9 cellular contexts compared by ENCODE assay signal in the genomic region with DNA sequence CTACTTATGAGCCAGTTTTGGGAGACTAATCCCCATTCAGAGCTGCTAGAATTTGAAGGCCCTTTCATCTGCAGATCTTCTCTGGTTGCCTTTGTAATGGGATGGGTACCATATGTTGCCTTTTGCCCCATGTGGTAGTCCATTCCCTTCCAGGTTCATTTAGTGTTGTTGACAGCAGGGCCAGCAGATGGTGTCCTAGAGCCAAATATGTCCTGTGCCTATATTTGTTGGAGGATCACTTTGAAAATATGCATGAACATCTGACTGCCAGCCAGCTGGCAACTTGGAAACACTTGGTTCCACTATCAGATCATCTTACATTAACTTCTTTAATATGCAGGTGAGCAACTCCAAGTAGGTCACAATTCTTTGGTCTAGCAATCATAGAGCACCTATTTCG. TPM values are rescaled to one million over a fixed set of nuclear protein-coding genes. Genes with fewer than 3 reads are reported as not detected.
DNase-seq lines count a peak whose midpoint lies in the region; ATAC-seq, FAIRE-seq and TF ChIP-seq lines count a peak whose summit lies in the region.
"Had no signal": no experiment of that assay in that cellular context is flagged by ENCODE, and none has a peak within 500 bp of the region (broad histone marks: within the 10 kb centered on the region; RNA-seq: fewer than 3 reads in every experiment).

No MANE protein-coding gene starts in this region.

- no peak overlapping the region for H2BK120ac ChIP-seq in IMR-90 (ENCODE audit: low read depth, low read length)

- no peak overlapping the region for H2AK9ac ChIP-seq in IMR-90 (replicated peaks; ENCODE audit: low read depth, low read length, poor library complexity)

- H3K36me3 ChIP-seq in IMR-90 (ENCODE audit: control insufficient read depth, insufficient read depth, low read length) (no peaks in the 10 kb centered on the region), PC-9 (ENCODE audit: low read depth) (no peaks in the 10 kb centered on the region)

- CTCF ChIA-PET in IMR-90 (lab: Yijun Ruan, JAX) (interaction anchor here (0.6 to 1.7 kb wide), 12 partner anchors 29 to 683 kb away, joined by 3 to 9 read pairs (median 3); partner anchors contain the start of gene BMP3), PC-9 (lab: Charles Lee) (interaction anchor here (0.7 to 1.0 kb wide), 2 partner anchors 674 to 692 kb away, joined by 3 to 5 read pairs; no protein-coding TSS in a partner anchor)

- peak; percentile 51 for FAIRE-seq in D721Med (lab: Jason Lieb, UNC)

- TF ChIP-seq CTCF in D721Med (IDR thresholded peaks at IDR 0.05; ENCODE audit: insufficient read depth, missing control alignments) (peak; percentile 74), IMR-90 (conservative IDR thresholded peaks at IDR 0.05; ENCODE audit: low read depth, low read length) (peak; percentile 91), PC-9 (conservative IDR thresholded peaks at IDR 0.05) (peak; percentile 72), retinal pigment epithelial cell (conservative IDR thresholded peaks at IDR 0.05; ENCODE audit: low read depth, low read length) (peak; percentile 79)

- H3K4ac ChIP-seq in IMR-90 (ENCODE audit: low read depth, low read length) = no peak overlapping the region

- H3K18ac ChIP-seq in IMR-90 (ENCODE audit: low read depth, low read length) = no peak overlapping the region

- peak; percentile 68 for ATAC-seq in GM19455 (IDR thresholded peaks at IDR 0.05; ENCODE audit: unreplicated experiment)
- ATAC-seq in IMR-90 (ENCODE audit: low read depth) = peak; percentile 94
- peak; percentile 47 for ATAC-seq in activated T-helper 17 cell treated with anti-CD3 and anti-CD28 coated beads, Interleukin-2, amount 50 U/mL, for 72 hours (replicated peaks)

- peak; percentile 92 for TF ChIP-seq RAD21 in IMR-90 (IDR thresholded peaks at IDR 0.05; ENCODE audit: low read length)

- no peak for TF ChIP-seq POLR2A in IMR-90 (IDR thresholded peaks at IDR 0.05; ENCODE audit: low read depth, low read length)

- H2BK20ac ChIP-seq in IMR-90 (ENCODE audit: low read depth, low read length) = no peak overlapping the region

- H3K79me1 ChIP-seq in IMR-90 (ENCODE audit: low read depth in 1 of 2, low read length in 2 of 2) = no peaks in the 10 kb centered on the region

- DNase-seq in D721Med (ENCODE audit: insufficient read length, low spot score) (no peak), IMR-90 (peak; percentile 76), PC-9 (peak; percentile 57 to 60), globus pallidus (ENCODE audit: low spot score) (peak; percentile 5), retinal pigment epithelial cell (ENCODE audit: low read depth) (no peak), hippocampal formation (lab: John Stamatoyannopoulos, UW) (no peak)

- no peaks in the 10 kb centered on the region for H3F3A ChIP-seq in PC-9 (ENCODE audit: insufficient read depth, low read depth)

- no peaks in the 10 kb centered on the region for H3K27me3 Mint-ChIP-seq in activated T-helper 17 cell treated with anti-CD3 and anti-CD28 coated beads, Interleukin-2, amount 50 U/mL, for 72 hours

- POLR2A ChIA-PET in IMR-90 (lab: Charles Lee; ENCODE audit: unreplicated experiment) (no interaction called here), PC-9 (lab: Charles Lee; ENCODE audit: unreplicated experiment) (no interaction called here)

- H3K27ac ChIP-seq in IMR-90 (ENCODE audit: insufficient read depth, low read length) (no peak overlapping the region), PC-9 (no peak overlapping the region)

- no peak overlapping the region for H3K23ac ChIP-seq in IMR-90 (ENCODE audit: low read depth, low read length)

- H3K4me1 ChIP-seq in IMR-90 (ENCODE audit: control insufficient read depth, insufficient read depth, low read length) (0 out of 2 replicates have a peak, but pooled peaks cover under 1% of the 10 kb centered on the region), PC-9 (replicated peaks; ENCODE audit: insufficient read depth) (no peaks in the 10 kb centered on the region)

- WGBS in IMR-90 (ENCODE audit: extremely low coverage in 2 of 2, insufficient read length in 1 of 2), 2 experiments = no CpG with 5 or more reads among the region's 1 CpG

- H3K27me3 ChIP-seq in IMR-90 (ENCODE audit: control insufficient read depth, insufficient read depth, low read length) = no peaks in the 10 kb centered on the region
- no peaks in the 10 kb centered on the region for H3K27me3 ChIP-seq in PC-9 (ENCODE audit: insufficient read depth, low read depth)

- no peak overlapping the region for H3K4me3 ChIP-seq in IMR-90 (ENCODE audit: insufficient read depth, low read depth, low read length)
- H3K4me3 ChIP-seq in PC-9 = no peak overlapping the region
- H3K4me3 ChIP-seq in retinal pigment epithelial cell (ENCODE audit: low read length) = no peak overlapping the region

- H2BK5ac ChIP-seq in IMR-90 (ENCODE audit: low read depth, low read length, poor library complexity, severe bottlenecking) = no peak overlapping the region

- H4K91ac ChIP-seq in IMR-90 (ENCODE audit: insufficient read depth, low read depth, low read length) = no peak overlapping the region

- no peak overlapping the region for H2BK15ac ChIP-seq in IMR-90 (ENCODE audit: low read depth, low read length)

- H3K9me3 Mint-ChIP-seq in activated T-helper 17 cell treated with anti-CD3 and anti-CD28 coated beads, Interleukin-2, amount 50 U/mL, for 72 hours = no peaks in the 10 kb centered on the region

- no peak overlapping the region for H3K14ac ChIP-seq in IMR-90 (replicated peaks; ENCODE audit: low read depth, low read length)

- H3K27ac Mint-ChIP-seq in activated T-helper 17 cell treated with anti-CD3 and anti-CD28 coated beads, Interleukin-2, amount 50 U/mL, for 72 hours = no peak overlapping the region

- H3K9me1 ChIP-seq in IMR-90 (ENCODE audit: insufficient read depth, low read length) = no peaks in the 10 kb centered on the region

- peaks cover 4% of the 10 kb centered on the region for H3K9me3 ChIP-seq in IMR-90 (ENCODE audit: control insufficient read depth, insufficient read depth, low read length)
- no peaks in the 10 kb centered on the region for H3K9me3 ChIP-seq in PC-9 (ENCODE audit: insufficient read depth, low read depth)

- H3K9ac ChIP-seq in IMR-90 (ENCODE audit: low read depth, low read length) = no peak overlapping the region

- in situ Hi-C loops in IMR-90 (cut with MboI; ENCODE audit: low sequenced_read_pairs) = no loop called here

- no peak overlapping the region for H4K8ac ChIP-seq in IMR-90 (ENCODE audit: low read depth in 2 of 2, low read length in 2 of 2)

- no peaks in the 10 kb centered on the region for H3K36me3 Mint-ChIP-seq in activated T-helper 17 cell treated with anti-CD3 and anti-CD28 coated beads, Interleukin-2, amount 50 U/mL, for 72 hours (ENCODE audit: low read depth)

- no peaks in the 10 kb centered on the region for H3K79me2 ChIP-seq in PC-9 (ENCODE audit: low read depth)

- dilution Hi-C loops in IMR-90 (cut with HindIII; ENCODE audit: low sequenced_read_pairs, unreplicated experiment) = loop anchor here (25.0 kb wide), 1 partner anchor 621 kb away; no protein-coding TSS in a partner anchor

- peaks cover 4% of the 10 kb centered on the region for H3K4me1 Mint-ChIP-seq in activated T-helper 17 cell treated with anti-CD3 and anti-CD28 coated beads, Interleukin-2, amount 50 U/mL, for 72 hours

- intact Hi-C loops in IMR-90 (cut with micrococcal nuclease) = loop anchor here (1.0 to 10.0 kb wide), 4 partner anchors 249 to 1836 kb away; no protein-coding TSS in a partner anchor
- intact Hi-C loops in PC-9 (cut with micrococcal nuclease; ENCODE audit: unreplicated experiment) = loop anchor here (1.0 to 10.0 kb wide), 6 partner anchors 88 to 686 kb away; no protein-coding TSS in a partner anchor

- H2AFZ ChIP-seq in IMR-90 (replicated peaks; ENCODE audit: low read length, poor library complexity) = no peak overlapping the region
- H2AFZ ChIP-seq in PC-9 = no peak overlapping the region

- H3K4me3 Mint-ChIP-seq in activated T-helper 17 cell treated with anti-CD3 and anti-CD28 coated beads, Interleukin-2, amount 50 U/mL, for 72 hours = no peak overlapping the region

- no TSS peak for BruUV-seq in IMR-90 (replicated peaks; lab: Mats Ljungman, UMichigan)
- BruUV-seq in PC-9 (replicated peaks; lab: Mats Ljungman, UMichigan) = no TSS peak

- H2AK5ac ChIP-seq in IMR-90 (ENCODE audit: low read depth, low read length) = no peak overlapping the region

- H4K20me1 ChIP-seq in IMR-90 (ENCODE audit: insufficient read depth, low read length) = no peaks in the 10 kb centered on the region
- H4K20me1 ChIP-seq in PC-9 (ENCODE audit: insufficient read depth) = no peaks in the 10 kb centered on the region

- no peak overlapping the region for H3K56ac ChIP-seq in IMR-90 (ENCODE audit: extremely low read depth, insufficient read depth, low read length)

- no peak overlapping the region for H3K4me2 ChIP-seq in IMR-90 (ENCODE audit: low read depth, low read length)
- no peak overlapping the region for H3K4me2 ChIP-seq in PC-9

- no peaks in the 10 kb centered on the region for H3K9me2 ChIP-seq in PC-9 (ENCODE audit: insufficient read depth)

- no peak overlapping the region for H4K5ac ChIP-seq in IMR-90 (ENCODE audit: low read depth, low read length)

TF ChIP-seq in IMR-90, 13 proteins besides CTCF, POLR2A, EP300 and RAD21:
- TF ChIP-seq SMC3 (IDR thresholded peaks at IDR 0.05; ENCODE audit: low read depth, low read length) (peak; percentile 95), MXI1 (IDR thresholded peaks at IDR 0.05; ENCODE audit: borderline replicate concordance, low read depth, low read length) (no peak)
TF ChIP-seq in IMR-90: peak in this region for 1.

RNA-seq across cellular contexts. Expression of gene CFAP299, which starts 30.4 kb away (rescaled TPM):
- 1.1 and 1.9 TPM in 2 replicates for total RNA-seq in IMR-90 (2012; rRNA removed)
- 0.76 and 1.0 TPM in 2 replicates for polyA plus RNA-seq in IMR-90 (2012; rRNA removed)
- polyA plus RNA-seq in IMR-90 (2012; cell fraction: cytosol; rRNA removed) = 0.04 and 0.22 TPM in 2 replicates
- 0.61 and 3.8 TPM in 2 replicates for polyA plus RNA-seq in IMR-90 (2012; cell fraction: nucleus; rRNA removed; ENCODE audit: low replicate concordance)
- not detected in 2 replicates for total RNA-seq in PC-9 (2021)
- total RNA-seq in activated T-helper 17 cell treated with anti-CD3 and anti-CD28 coated beads, Interleukin-2, amount 50 U/mL, for 72 hours = 1 to 10 TPM in 1 of 2 donors, not detected in 1; 1.1 TPM
- total RNA-seq: T-helper 1 cell treated with Interleukin-12 subunit alpha and Interleukin-12 subunit beta and Interleukin-4 antibody, amounts not matched to agents 30 ng/mL and 1 ng/mL, for 36 hours had no signal

Comparison
In these comparisons a context has a peak if more than half of its experiments do, and no peak if none do; other contexts are left out.
1. DNase-seq: peak in IMR-90 (single experiment), PC-9 (2 of 2) and globus pallidus (single experiment); none in D721Med (single experiment), retinal pigment epithelial cell (single experiment) and hippocampal formation (0 of 2).
2. Peak in every context shown above with its lines, with median percentiles within 50 percentile points of each other: CTCF ChIP-seq and ATAC-seq.